In genomic region chr5:27402828-27403227, GRCh38 we compare ENCODE assay signal across 13 cellular contexts.
"Had no signal": no experiment of that assay in that cellular context is flagged by ENCODE, and none has a peak within 500 bp of the region (broad histone marks: within the 10 kb centered on the region; RNA-seq: fewer than 3 reads in every experiment).

No MANE protein-coding gene starts in this region.

- ATAC-seq: activated CD4-positive, CD25-positive, alpha-beta regulatory T cell treated with anti-CD3 and anti-CD28 coated beads, Interleukin-2, amount 50 U/mL, for 24 hours; left ventricle myocardium superior had no signal

- H2AFZ ChIP-seq: parathyroid adenoma had no signal

- H3K9me3 ChIP-seq: thyroid gland, uterus had no signal

- H3K9ac ChIP-seq: parathyroid adenoma had no signal

- H3K36me3 ChIP-seq: brain microvascular endothelial cell, thyroid gland, uterus had no signal

- H3K4me2 ChIP-seq: hepatocyte had no signal

- H3K27ac ChIP-seq: brain microvascular endothelial cell, hepatocyte, parathyroid adenoma, thyroid gland, uterus had no signal

- H3K4me1 ChIP-seq: parathyroid adenoma, thyroid gland, uterus had no signal

- H3K79me2 ChIP-seq: hepatocyte, parathyroid adenoma had no signal

- H3K4me3 ChIP-seq: hepatocyte, thyroid gland, uterus had no signal

- H3K27me3 ChIP-seq: brain microvascular endothelial cell, hepatocyte, thyroid gland, uterus had no signal

- DNase-seq: activated T-cell treated with anti-CD3 and anti-CD28 coated beads, Interleukin-2, amount 50 U/mL, for 1 hour; amniotic stem cell; brain microvascular endothelial cell; cerebellar nuclear complex; dermis blood vessel endothelial cell; kidney; left ventricle myocardium superior; mesendoderm; thyroid gland; uterus had no signal
